In genomic region chr14:89430271-89430620, GRCh38 we compare ENCODE assay signal across 9 cellular contexts. TPM values are rescaled to one million over a fixed set of nuclear protein-coding genes. Genes with fewer than 3 reads are reported as not detected.
DNase-seq lines count a peak whose midpoint lies in the region; ATAC-seq and TF ChIP-seq lines count a peak whose summit lies in the region.
"Had no signal": no experiment of that assay in that cellular context is flagged by ENCODE, and none has a peak within 500 bp of the region (broad histone marks: within the 10 kb centered on the region; RNA-seq: fewer than 3 reads in every experiment).

No MANE protein-coding gene starts in this region.

- peak overlapping the region; percentile 97 for H3K27ac ChIP-seq in MM.1S (ENCODE audit: low read length)
- peak overlapping the region; percentile 52 for H3K27ac ChIP-seq in fibroblast of lung (ENCODE audit: insufficient read depth, low read length)
- H3K27ac ChIP-seq in thoracic aorta, result peak overlapping the region; percentile 95 to 97

- peak overlapping the region; percentile 44; the same call in 1 of the 2 replicates for H3K4me3 ChIP-seq in MM.1S (ENCODE audit: low read length)
- peak overlapping the region; percentile 5 to 47 (median 24) for H3K4me3 ChIP-seq in fibroblast of lung (replicated peaks in 1 of 4; ENCODE audit: control extremely low read depth in 1 of 4, insufficient read depth in 1 of 4, low read depth in 3 of 4, low read length in 4 of 4)
- peak overlapping the region; percentile 61 for H3K4me3 ChIP-seq in thoracic aorta

- peaks cover 26% of the 10 kb centered on the region for H3F3A ChIP-seq in MM.1S (ENCODE audit: insufficient read depth, low read length)

- H2AFZ ChIP-seq in MM.1S (ENCODE audit: low read length) (no peak overlapping the region), fibroblast of lung (ENCODE audit: low read length) (no peak overlapping the region)

- H3K9me3 Mint-ChIP-seq in activated T-cell treated with anti-CD3 and anti-CD28 coated beads, Interleukin-2, amount 50 U/mL, for 4 hours, result no peaks in the 10 kb centered on the region

- H4K20me1 ChIP-seq in MM.1S (ENCODE audit: insufficient read depth, low read length) (no peaks in the 10 kb centered on the region), fibroblast of lung (ENCODE audit: control insufficient read depth, extremely low read depth, insufficient read depth, low read length) (no peaks in the 10 kb centered on the region)

- H3K9me3 ChIP-seq in MM.1S (replicated peaks; ENCODE audit: insufficient read depth, low read length) (no peaks in the 10 kb centered on the region), fibroblast of lung (ENCODE audit: control insufficient read depth, insufficient read depth, low read depth, low read length) (no peaks in the 10 kb centered on the region), thoracic aorta (no peaks in the 10 kb centered on the region)

- no peaks in the 10 kb centered on the region for H3K27me3 Mint-ChIP-seq in activated T-cell treated with anti-CD3 and anti-CD28 coated beads, Interleukin-2, amount 50 U/mL, for 4 hours (ENCODE audit: low read depth)

- H3K27me3 ChIP-seq in MM.1S (replicated peaks; ENCODE audit: insufficient read depth, low read length), result no peaks in the 10 kb centered on the region
- no peaks in the 10 kb centered on the region for H3K27me3 ChIP-seq in fibroblast of lung (ENCODE audit: control insufficient read depth, insufficient read depth, low read length)
- no peaks in the 10 kb centered on the region for H3K27me3 ChIP-seq in thoracic aorta (replicated peaks; ENCODE audit: insufficient read depth)

- H3K4me1 ChIP-seq in MM.1S (ENCODE audit: low read length) (peaks cover 27% of the 10 kb centered on the region), fibroblast of lung (ENCODE audit: control insufficient read depth, extremely low read depth, insufficient read depth, low read length) (peaks cover 16% of the 10 kb centered on the region), thoracic aorta (ENCODE audit: control insufficient read depth in 1 of 2, low read depth in 2 of 2) (peaks cover 35 to 62% of the 10 kb centered on the region in 2 donors)

- H3K36me3 ChIP-seq in MM.1S (replicated peaks; ENCODE audit: insufficient read depth, low read length) (no peaks in the 10 kb centered on the region), fibroblast of lung (ENCODE audit: control insufficient read depth, insufficient read depth, low read length) (no peaks in the 10 kb centered on the region), thoracic aorta (no peaks in the 10 kb centered on the region)

- no peak for DNase-seq in activated T-cell treated with anti-CD3 and anti-CD28 coated beads, Interleukin-2, amount 50 U/mL, for 4 hours
- DNase-seq in activated T-cell treated with anti-CD3 and anti-CD28 coated beads, Interleukin-2, amount 50 U/mL, for 48 hours, result no peak
- no peak for DNase-seq in MM.1S
- no peak for DNase-seq in fibroblast of lung (ENCODE audit: low read depth in 2 of 2)
- no peak for DNase-seq in thoracic aorta (ENCODE audit: low spot score)
- no peak for DNase-seq in NCI-H1092 (lab: John Stamatoyannopoulos, UW)
- no peak for DNase-seq in NCI-H524 treated with DMSO at 0.1 percent for 48 hours (lab: John Stamatoyannopoulos, UW)
- DNase-seq in DMS153 treated with DMSO at 0.1 percent for 48 hours (lab: John Stamatoyannopoulos, UW; ENCODE audit: unreplicated experiment), result no peak
- DNase-seq: DMS53 had no signal

- H3K9ac ChIP-seq in MM.1S (ENCODE audit: low read length) (peak overlapping the region; percentile 83), fibroblast of lung (ENCODE audit: insufficient read depth, low read length) (no peak overlapping the region)

- H3K4me3 Mint-ChIP-seq in activated T-cell treated with anti-CD3 and anti-CD28 coated beads, Interleukin-2, amount 50 U/mL, for 4 hours, result peak overlapping the region; percentile 69

- H3K4me2 ChIP-seq in MM.1S (ENCODE audit: low read depth, low read length), result peak overlapping the region; percentile 71
- H3K4me2 ChIP-seq in fibroblast of lung (ENCODE audit: extremely low read depth, insufficient read depth, low read length), result peak overlapping the region; percentile 73

- TF ChIP-seq CTCF in MM.1S (IDR thresholded peaks at IDR 0.05; ENCODE audit: low read length), result no peak
- no peak for TF ChIP-seq CTCF in fibroblast of lung (conservative IDR thresholded peaks at IDR 0.05 in 1 of 2, IDR thresholded peaks at IDR 0.05 in 1 of 2; ENCODE audit: low read depth in 1 of 2, low read length in 2 of 2)
- no peak for TF ChIP-seq CTCF in thoracic aorta (IDR thresholded peaks at IDR 0.05)

- no peaks in the 10 kb centered on the region for H3K9me2 ChIP-seq in MM.1S (replicated peaks; ENCODE audit: insufficient read depth, low read length)

- no peaks in the 10 kb centered on the region for H3K36me3 Mint-ChIP-seq in activated T-cell treated with anti-CD3 and anti-CD28 coated beads, Interleukin-2, amount 50 U/mL, for 4 hours (ENCODE audit: insufficient read depth)

- peaks cover 63% of the 10 kb centered on the region for H3K4me1 Mint-ChIP-seq in activated T-cell treated with anti-CD3 and anti-CD28 coated beads, Interleukin-2, amount 50 U/mL, for 4 hours (ENCODE audit: low read depth)

- ATAC-seq in activated T-cell treated with anti-CD3 and anti-CD28 coated beads, Interleukin-2, amount 50 U/mL, for 4 hours, result no peak
- ATAC-seq in thoracic aorta (ENCODE audit: insufficient number of reproducible peaks, low FRiP score, low read depth), result no peak

- H3K79me2 ChIP-seq in MM.1S (ENCODE audit: low read length), result peaks cover 13% of the 10 kb centered on the region
- no peaks in the 10 kb centered on the region for H3K79me2 ChIP-seq in fibroblast of lung (ENCODE audit: control insufficient read depth, insufficient read depth, low read length)

RNA-seq across cellular contexts. Expression of gene FOXN3, which starts 13.2 kb away (rescaled TPM):
- total RNA-seq in activated T-cell treated with anti-CD3 and anti-CD28 coated beads, Interleukin-2, amount 50 U/mL, for 4 hours, result 10 to 100 TPM; 67.0 to 83.1 (median 69.5) TPM
- total RNA-seq in fibroblast of lung (27.5 and 27.9 TPM in 2 replicates), thoracic aorta (100 to 1,000 TPM; 141 to 150 TPM)
- polyA plus RNA-seq in fibroblast of lung, result 22.5 and 33.3 TPM in 2 replicates
- 14.4 and 26.1 TPM in 2 replicates for polyA plus RNA-seq in fibroblast of lung (2012)
- polyA minus RNA-seq in fibroblast of lung (ENCODE audit: low replicate concordance), result 118 and 136 TPM in 2 replicates
